In the genomic region with DNA sequence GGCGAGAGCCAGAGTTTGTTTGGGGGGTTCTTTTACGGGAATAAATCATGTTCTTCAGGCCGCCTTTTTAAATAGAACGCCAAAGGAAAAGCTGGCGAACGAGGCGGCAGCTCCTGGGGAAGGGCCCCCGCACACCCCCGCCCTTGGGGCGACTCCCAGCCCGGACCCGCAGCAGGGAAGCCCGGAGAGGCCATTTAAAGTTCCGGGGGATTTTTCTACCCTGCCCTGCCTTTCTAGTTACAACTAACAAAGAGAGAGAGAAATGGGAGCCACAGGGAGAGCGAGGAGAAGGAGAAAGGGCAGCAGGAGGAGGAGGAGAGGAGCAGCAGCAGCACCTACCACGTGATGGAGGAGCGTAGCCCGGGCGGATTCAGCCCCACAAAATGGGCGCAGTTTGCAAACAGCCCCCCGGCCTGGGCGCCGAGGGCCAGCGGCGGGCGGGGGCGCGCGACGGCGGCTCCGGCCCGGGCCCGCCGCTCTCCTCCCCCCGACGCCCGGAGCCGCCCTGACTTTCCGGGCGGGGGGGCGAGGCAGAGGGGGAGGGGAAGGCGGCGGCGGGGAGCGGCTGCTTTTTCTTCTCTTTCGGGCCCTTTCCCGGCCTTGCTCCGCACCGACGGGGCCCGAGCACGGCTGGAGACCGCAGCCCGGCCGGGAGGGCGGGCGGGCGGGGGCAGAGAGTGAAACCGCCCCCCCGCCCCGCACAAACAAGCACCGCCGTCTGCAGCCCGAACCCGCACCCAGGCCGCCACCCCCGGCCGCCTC, we compare ENCODE assay signal across 8 cellular contexts. TPM values are rescaled to one million over a fixed set of nuclear protein-coding genes. Genes with fewer than 3 reads are reported as not detected.
A peak's percentile ranks its signal among the peaks of the same experiment; 100 is the strongest.
DNase-seq lines count a peak whose midpoint lies in the region; ATAC-seq, FAIRE-seq and TF ChIP-seq lines count a peak whose summit lies in the region.

No MANE protein-coding gene starts in this region.

- H3K9me3 Mint-ChIP-seq in CD8-positive, alpha-beta T cell = no peaks in the 10 kb centered on the region

- no peak for TF ChIP-seq CTCF in CD8-positive, alpha-beta T cell (IDR thresholded peaks at IDR 0.05)
- no peak for TF ChIP-seq CTCF in endothelial cell of umbilical vein (IDR thresholded peaks at IDR 0.05; ENCODE audit: extremely low read depth in 1 of 2, insufficient read depth in 1 of 2, low read depth in 1 of 2, low read length in 2 of 2)

- H3K27ac Mint-ChIP-seq in CD8-positive, alpha-beta T cell = peak overlapping the region; percentile 98

- H3K4me2 ChIP-seq in endothelial cell of umbilical vein (ENCODE audit: insufficient read depth, low read length) = peak overlapping the region; percentile 98

- intact Hi-C loops in CD8-positive, alpha-beta T cell (cut with DNase I, micrococcal nuclease) = loop anchor here (1.0 to 10.0 kb wide), 8 partner anchors 21 to 875 kb away; a partner anchor contains a TSS
- intact Hi-C loops in endothelial cell of umbilical vein (cut with micrococcal nuclease) = loop anchor here (1.0 to 10.0 kb wide), 5 partner anchors 35 to 190 kb away; no protein-coding TSS in a partner anchor

- H3K9me3 ChIP-seq in CD8-positive, alpha-beta T cell (ENCODE audit: low read length) = no peaks in the 10 kb centered on the region
- H3K9me3 ChIP-seq in endothelial cell of umbilical vein (replicated peaks; ENCODE audit: control insufficient read depth, insufficient read depth, low read length) = no peaks in the 10 kb centered on the region

- POLR2A ChIA-PET in CD8-positive, alpha-beta T cell (lab: Charles Lee) = interaction anchor here (0.6 to 2.3 kb wide), 20 partner anchors 10 to 150 kb away, joined by 3 to 25 read pairs (median 4); no protein-coding TSS in a partner anchor
- POLR2A ChIA-PET in endothelial cell of umbilical vein (lab: Charles Lee) = interaction anchor here (0.7 kb wide), 1 partner anchor 18 kb away, joined by 3 read pairs; no protein-coding TSS in a partner anchor

- peak overlapping the region; percentile 65 for H2AFZ ChIP-seq in endothelial cell of umbilical vein (ENCODE audit: low read depth, low read length)

- peaks cover 18% of the 10 kb centered on the region for H4K20me1 ChIP-seq in endothelial cell of umbilical vein (replicated peaks; ENCODE audit: control insufficient read depth, extremely low read depth, insufficient read depth, low read length)

- no TSS peak for BruUV-seq in endothelial cell of umbilical vein (replicated peaks; lab: Mats Ljungman, UMichigan)

- H3K9me1 ChIP-seq in endothelial cell of umbilical vein (replicated peaks; ENCODE audit: control insufficient read depth, extremely low read depth, insufficient read depth, low read length) = no peaks in the 10 kb centered on the region

- H3K79me2 ChIP-seq in endothelial cell of umbilical vein (ENCODE audit: control insufficient read depth, insufficient read depth, low read length) = peaks cover 63% of the 10 kb centered on the region

- no peaks in the 10 kb centered on the region for H3K27me3 Mint-ChIP-seq in CD8-positive, alpha-beta T cell (ENCODE audit: low read depth)

- H3K36me3 Mint-ChIP-seq in CD8-positive, alpha-beta T cell = peaks cover 17% of the 10 kb centered on the region

- no peaks in the 10 kb centered on the region for H3K36me3 ChIP-seq in CD8-positive, alpha-beta T cell (ENCODE audit: insufficient read depth, low read length)
- no peaks in the 10 kb centered on the region for H3K36me3 ChIP-seq in endothelial cell of umbilical vein (ENCODE audit: control insufficient read depth in 2 of 2, extremely low read depth in 1 of 2, insufficient read depth in 2 of 2, low read length in 2 of 2)

- CTCF ChIA-PET in CD8-positive, alpha-beta T cell (lab: Charles Lee) = interaction anchor here (0.6 to 2.4 kb wide), 27 partner anchors 8 to 192 kb away, joined by 3 to 18 read pairs (median 4); no protein-coding TSS in a partner anchor
- CTCF ChIA-PET in endothelial cell of umbilical vein (lab: Charles Lee) = interaction anchor here (0.5 to 3.2 kb wide), 64 partner anchors 9 to 1037 kb away, joined by 3 to 72 read pairs (median 5); no protein-coding TSS in a partner anchor

- H3K9ac ChIP-seq in endothelial cell of umbilical vein (replicated peaks; ENCODE audit: extremely low read depth, insufficient read depth, low read length) = peak overlapping the region; percentile 91

- peaks cover 63% of the 10 kb centered on the region for H3K4me1 ChIP-seq in CD8-positive, alpha-beta T cell (ENCODE audit: insufficient read depth, low read length)
- H3K4me1 ChIP-seq in endothelial cell of umbilical vein (ENCODE audit: control insufficient read depth, extremely low read depth, insufficient read depth, low read length) = peaks cover 29% of the 10 kb centered on the region

- peak overlapping the region; percentile 79 for H3K27ac ChIP-seq in CD8-positive, alpha-beta T cell (ENCODE audit: low read depth, low read length)
- H3K27ac ChIP-seq in endothelial cell of umbilical vein (ENCODE audit: insufficient read depth, low read depth, low read length) = peak overlapping the region; percentile 70

- peak; percentile 8 for ATAC-seq in CD8-positive, alpha-beta T cell
- peak; percentile 17 for ATAC-seq in GM19438 (IDR thresholded peaks at IDR 0.05; ENCODE audit: low read depth, unreplicated experiment)
- peak; percentile 25 for ATAC-seq in HG03571 (IDR thresholded peaks at IDR 0.05; ENCODE audit: unreplicated experiment)

- H3K27me3 ChIP-seq in CD8-positive, alpha-beta T cell (ENCODE audit: insufficient read depth, low read length) = no peaks in the 10 kb centered on the region
- no peaks in the 10 kb centered on the region for H3K27me3 ChIP-seq in endothelial cell of umbilical vein (ENCODE audit: control insufficient read depth in 2 of 2, insufficient read depth in 2 of 2, low read length in 2 of 2)

- TF ChIP-seq POLR2A in endothelial cell of umbilical vein (IDR thresholded peaks at IDR 0.05; ENCODE audit: low read depth, low read length) = peak; percentile 70

- peak overlapping the region; percentile 98 for H3K4me3 Mint-ChIP-seq in CD8-positive, alpha-beta T cell

- dilution Hi-C loops in endothelial cell of umbilical vein (cut with MboI; ENCODE audit: extremely low pct_ligation_motif_present, low sequenced_read_pairs) = no loop called here

- H3K4me1 Mint-ChIP-seq in CD8-positive, alpha-beta T cell (ENCODE audit: low read depth) = peaks cover 63% of the 10 kb centered on the region

- peak; percentile 34 to 77 (median 60) for DNase-seq in CD8-positive, alpha-beta T cell
- DNase-seq in NOMO-1 (lab: John Stamatoyannopoulos, UW; ENCODE audit: unreplicated experiment in 2 of 2) (peak; percentile 52 to 62), endothelial cell of umbilical vein (ENCODE audit: low read depth, low spot score) (peak; percentile 73), middle frontal gyrus (ENCODE audit: extremely low spot score, low spot score) (peak; percentile 71)
- peak; percentile 14 for DNase-seq in activated CD8-positive, alpha-beta memory T cell treated with anti-CD3 and anti-CD28 coated beads, Interleukin-2, amount 50 U/mL, for 24 hours (ENCODE audit: extremely low read depth)
- DNase-seq in stimulated activated CD8-positive, alpha-beta memory T cell treated with anti-CD3 and anti-CD28 coated beads, Interleukin-2, amount 100 ng/mL, for 48 hours (ENCODE audit: low read depth in 2 of 2) = peak; percentile 37 to 45

- FAIRE-seq in endothelial cell of umbilical vein (lab: Jason Lieb, UNC) = no peak

- H3K4me3 ChIP-seq in CD8-positive, alpha-beta T cell (ENCODE audit: low read depth, low read length) = peak overlapping the region; percentile 87
- H3K4me3 ChIP-seq in endothelial cell of umbilical vein (replicated peaks in 1 of 3; ENCODE audit: insufficient read depth in 1 of 3, low read depth in 1 of 3, low read length in 3 of 3) = peak overlapping the region; percentile 90 to 98 (median 91)

TF ChIP-seq in endothelial cell of umbilical vein, 7 proteins besides CTCF, POLR2A, EP300 and RAD21:
- TF ChIP-seq, protein P1, sequence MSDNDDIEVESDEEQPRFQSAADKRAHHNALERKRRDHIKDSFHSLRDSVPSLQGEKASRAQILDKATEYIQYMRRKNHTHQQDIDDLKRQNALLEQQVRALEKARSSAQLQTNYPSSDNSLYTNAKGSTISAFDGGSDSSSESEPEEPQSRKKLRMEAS (IDR thresholded peaks at IDR 0.05; ENCODE audit: insufficient read depth, insufficient read length) = peak; percentile 51
- TF ChIP-seq POLR2AphosphoS5 (IDR thresholded peaks at IDR 0.05; ENCODE audit: insufficient read depth, low read depth, low read length) = peak; percentile 29
- TF ChIP-seq GATA2 (IDR thresholded peaks at IDR 0.05; ENCODE audit: insufficient read depth, insufficient read length, low read depth, low read length) = no peak

RNA-seq across cellular contexts. Expression of a gene that starts 0.6 kb away (rescaled TPM):
- total RNA-seq in CD8-positive, alpha-beta T cell = 100 to 1,000 TPM; 150 to 152 TPM
- total RNA-seq in endothelial cell of umbilical vein = 74.0 and 90.8 TPM in 2 replicates
- 19.5 and 29.1 TPM in 2 replicates for polyA plus RNA-seq in endothelial cell of umbilical vein
- polyA plus RNA-seq in endothelial cell of umbilical vein (2011; cell fraction: cytosol; rRNA removed) = 20.0 and 22.0 TPM in 2 replicates
- polyA plus RNA-seq in endothelial cell of umbilical vein (2011; cell fraction: nucleus; rRNA removed) = 103 and 121 TPM in 2 replicates
- polyA plus RNA-seq in endothelial cell of umbilical vein (2012) = 19.9 and 21.0 TPM in 2 replicates
- polyA minus RNA-seq in endothelial cell of umbilical vein = 150 and 165 TPM in 2 replicates
- 38.2 TPM for polyA minus RNA-seq in endothelial cell of umbilical vein (2011; cell fraction: cytosol; rRNA and poly(A)+ RNA removed)
- 250 and 333 TPM in 2 replicates for polyA minus RNA-seq in endothelial cell of umbilical vein (2011; cell fraction: nucleus; rRNA and poly(A)+ RNA removed)

Comparison
In these comparisons a context has a peak if more than half of its experiments do, and no peak if none do; other contexts are left out.
1. Peak in every context shown above with its lines: DNase-seq, ATAC-seq, H3K4me3 ChIP-seq and H3K27ac ChIP-seq.
2. DNase-seq: peak in every context shown above with its lines; median percentile 73 in endothelial cell of umbilical vein; 71 in middle frontal gyrus; 60 in CD8-positive, alpha-beta T cell; 57 in NOMO-1; 41 in stimulated activated CD8-positive, alpha-beta memory T cell treated with anti-CD3 and anti-CD28 coated beads, Interleukin-2, amount 100 ng/mL, for 48 hours; 14 in activated CD8-positive, alpha-beta memory T cell treated with anti-CD3 and anti-CD28 coated beads, Interleukin-2, amount 50 U/mL, for 24 hours.